Comparison of ENCODE assay signal across 1 cellular context in the genomic region with DNA sequence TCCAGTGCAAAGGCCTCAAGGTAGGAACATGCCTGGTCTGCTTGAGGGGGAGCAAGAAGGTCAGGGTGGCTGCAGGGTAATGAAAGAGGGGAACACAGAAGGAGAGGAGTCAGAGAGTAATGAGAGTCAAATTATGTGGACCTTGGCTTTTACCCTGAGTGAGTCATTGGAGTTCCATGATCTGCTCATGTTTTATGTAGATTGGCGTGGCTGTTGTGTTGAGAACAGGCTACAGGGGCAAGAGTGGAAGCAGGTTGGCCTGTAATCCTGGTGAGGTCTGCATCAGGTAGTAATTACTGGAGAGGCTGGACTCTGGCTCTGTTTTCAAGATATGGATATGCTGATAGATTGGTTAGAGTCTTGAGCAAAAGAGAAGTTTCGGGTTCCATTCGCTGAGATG.
TF ChIP-seq lines count a peak whose summit lies in the region.

No MANE protein-coding gene starts in this region.

TF ChIP-seq in HepG2, 621 proteins besides CTCF, POLR2A, EP300 and RAD21:
- TF ChIP-seq PHB2 (IDR thresholded peaks at IDR 0.05; ENCODE audit: partially characterized antibody) (no peak), FOSL2 (CRISPR knock-in tag; IDR thresholded peaks at IDR 0.05) (0 out of 2 replicates have a peak, but pooled peaks have one; percentile 10), KDM4B (CRISPR knock-in tag; IDR thresholded peaks at IDR 0.05) (no peak), SIN3A (IDR thresholded peaks at IDR 0.05; ENCODE audit: borderline replicate concordance, low read depth, low read length) (no peak)
